Comparison of ENCODE assay signal across 8 cellular contexts in the genomic region with DNA sequence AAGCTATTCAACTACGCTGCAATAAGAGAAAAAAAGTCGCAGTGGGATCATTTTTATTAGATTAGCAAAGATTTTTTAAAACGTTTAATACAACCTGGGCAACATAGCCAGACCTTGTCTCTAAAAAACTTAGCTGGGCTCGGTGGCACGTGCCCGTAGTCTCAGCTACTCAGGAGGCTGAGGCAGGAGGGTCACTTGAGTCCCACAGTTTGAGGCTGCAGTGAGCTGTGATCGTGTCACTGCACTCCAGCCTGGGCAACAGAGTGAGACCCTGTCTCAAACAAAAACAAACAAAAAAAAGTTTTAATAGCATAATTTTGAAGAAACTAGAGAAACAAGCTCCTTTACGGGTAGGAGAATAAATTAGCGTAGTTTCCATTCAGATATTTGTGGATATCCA. TPM values are rescaled to one million over a fixed set of nuclear protein-coding genes. Genes with fewer than 3 reads are reported as not detected.
DNase-seq lines count a peak whose midpoint lies in the region; ATAC-seq and TF ChIP-seq lines count a peak whose summit lies in the region.

No MANE protein-coding gene starts in this region.

- peak overlapping the region in 1 of 3 donors; percentile 92 for H3K27ac Mint-ChIP-seq in CD4-positive, CD25-positive, alpha-beta regulatory T cell
- peak overlapping the region; percentile 94 for H3K27ac Mint-ChIP-seq in MCF 10A (ENCODE audit: low read depth, unreplicated experiment)
- H3K27ac Mint-ChIP-seq in nephron: peak overlapping the region; percentile 95 to 99 (median 96)

- H4K20me1 ChIP-seq in KMS-11 (ENCODE audit: insufficient read depth): no peaks in the 10 kb centered on the region

- peaks cover 24% of the 10 kb centered on the region for H3K4me1 ChIP-seq in CD4-positive, CD25-positive, alpha-beta regulatory T cell (ENCODE audit: control insufficient read depth, insufficient read depth, low read length, poor library complexity, severe bottlenecking)
- peaks cover 20% of the 10 kb centered on the region for H3K4me1 ChIP-seq in KMS-11 (ENCODE audit: low read depth, poor library complexity, severe bottlenecking)

- CTCF ChIA-PET in MCF 10A (lab: Yijun Ruan, JAX): interaction anchor here (0.6 to 1.5 kb wide), 8 partner anchors 68 to 337 kb away, joined by 3 to 7 read pairs (median 3); no protein-coding TSS in a partner anchor

- POLR2A ChIA-PET in MCF 10A (lab: Yijun Ruan, JAX): interaction anchor here (0.7 to 2.9 kb wide), 17 partner anchors 12 to 711 kb away, joined by 3 to 11 read pairs (median 4); no protein-coding TSS in a partner anchor

- peak overlapping the region; percentile 91 to 95 (median 92) for H3K4me3 Mint-ChIP-seq in CD4-positive, CD25-positive, alpha-beta regulatory T cell
- H3K4me3 Mint-ChIP-seq in MCF 10A (ENCODE audit: unreplicated experiment) (peak overlapping the region; percentile 74), nephron (peak overlapping the region; percentile 92 to 98 (median 92))

- peaks cover 8% of the 10 kb centered on the region; the same call in 1 of the 2 replicates for H3K79me2 ChIP-seq in KMS-11 (ENCODE audit: insufficient read depth, low read depth)

- no peaks in the 10 kb centered on the region for H3K9me3 ChIP-seq in CD4-positive, CD25-positive, alpha-beta regulatory T cell (ENCODE audit: control insufficient read depth in 2 of 2, low read length in 2 of 2)

- no peaks in the 10 kb centered on the region for H3K36me3 ChIP-seq in CD4-positive, CD25-positive, alpha-beta regulatory T cell (ENCODE audit: control insufficient read depth, insufficient read depth, low read length)
- H3K36me3 ChIP-seq in KMS-11 (ENCODE audit: insufficient read depth): no peaks in the 10 kb centered on the region

- H3K4me2 ChIP-seq in KMS-11: peak overlapping the region; percentile 65

- H3K27me3 ChIP-seq in CD4-positive, CD25-positive, alpha-beta regulatory T cell (ENCODE audit: control insufficient read depth, insufficient read depth, low read length): no peaks in the 10 kb centered on the region
- H3K27me3 ChIP-seq in KMS-11 (ENCODE audit: insufficient read depth, low read depth): no peaks in the 10 kb centered on the region

- no peak for ATAC-seq in CD4-positive, CD25-positive, alpha-beta regulatory T cell (ENCODE audit: low read depth in 2 of 2)

- H3K9ac ChIP-seq in KMS-11: peak overlapping the region; percentile 100; the same call in 1 of the 2 replicates

- intact Hi-C loops in MCF 10A (cut with micrococcal nuclease): no loop called here

- peaks cover 10 to 35% (median 26%) of the 10 kb centered on the region in 4 donors for H3K4me1 Mint-ChIP-seq in CD4-positive, CD25-positive, alpha-beta regulatory T cell
- H3K4me1 Mint-ChIP-seq in MCF 10A (ENCODE audit: insufficient read depth, unreplicated experiment) (peaks cover 8% of the 10 kb centered on the region), nephron (peaks cover 17% of the 10 kb centered on the region)

- peaks cover 0 to 3% (median 0%) of the 10 kb centered on the region in 7 donors for H3K9me3 Mint-ChIP-seq in CD4-positive, CD25-positive, alpha-beta regulatory T cell
- H3K9me3 Mint-ChIP-seq in MCF 10A (ENCODE audit: unreplicated experiment) (no peaks in the 10 kb centered on the region), nephron (no peaks in the 10 kb centered on the region)

- peak overlapping the region; percentile 99 for H2AFZ ChIP-seq in KMS-11 (ENCODE audit: low read depth)

- H3K27me3 Mint-ChIP-seq in CD4-positive, CD25-positive, alpha-beta regulatory T cell: no peaks in the 10 kb centered on the region
- no peaks in the 10 kb centered on the region for H3K27me3 Mint-ChIP-seq in MCF 10A (ENCODE audit: insufficient read depth, unreplicated experiment)
- H3K27me3 Mint-ChIP-seq in nephron (ENCODE audit: low read depth): no peaks in the 10 kb centered on the region

- TF ChIP-seq CTCF in KMS-11 (conservative IDR thresholded peaks at IDR 0.05; ENCODE audit: low read depth, low read length) (no peak), MCF 10A (IDR thresholded peaks at IDR 0.05; ENCODE audit: unreplicated experiment) (no peak), nephron (IDR thresholded peaks at IDR 0.05; ENCODE audit: unreplicated experiment in 3 of 3) (no peak), GM10266 (IDR thresholded peaks at IDR 0.05; ENCODE audit: control insufficient read depth, insufficient read depth, low read depth, missing control alignments) (no peak)

- H3K27ac ChIP-seq in CD4-positive, CD25-positive, alpha-beta regulatory T cell (ENCODE audit: insufficient read depth, low read length, poor library complexity, severe bottlenecking): no peak overlapping the region
- H3K27ac ChIP-seq in KMS-11: peak overlapping the region; percentile 96

- no peak for DNase-seq in CD4-positive, CD25-positive, alpha-beta regulatory T cell
- DNase-seq in MCF 10A (ENCODE audit: unreplicated experiment) (no peak), NCI-H345 treated with DMSO at 0.1 percent for 48 hours (lab: John Stamatoyannopoulos, UW; ENCODE audit: unreplicated experiment) (no peak), midbrain (lab: John Stamatoyannopoulos, UW) (no peak), NCI-H2107 treated with DMSO at 0.1 percent for 48 hours (lab: John Stamatoyannopoulos, UW; ENCODE audit: unreplicated experiment) (no peak), GM10266 (ENCODE audit: extremely low spot score) (no peak)

- H3K36me3 Mint-ChIP-seq in CD4-positive, CD25-positive, alpha-beta regulatory T cell: no peaks in the 10 kb centered on the region
- H3K36me3 Mint-ChIP-seq in MCF 10A (ENCODE audit: insufficient read depth, unreplicated experiment) (no peaks in the 10 kb centered on the region), nephron (ENCODE audit: low read depth) (no peaks in the 10 kb centered on the region)

- H3K4me3 ChIP-seq in CD4-positive, CD25-positive, alpha-beta regulatory T cell (ENCODE audit: low read depth, low read length): peak overlapping the region; percentile 67
- H3K4me3 ChIP-seq in KMS-11 (IDR thresholded peaks at IDR 0.05; ENCODE audit: insufficient read depth, low read depth, low read length): no peak overlapping the region

- no TSS peak for BruUV-seq in MCF 10A (replicated peaks; lab: Mats Ljungman, UMichigan)

RNA-seq across cellular contexts. Expression of a gene that starts 1.0 kb away (rescaled TPM):
- 13.2 TPM for total RNA-seq in CD4-positive, CD25-positive, alpha-beta regulatory T cell
- polyA plus RNA-seq in CD4-positive, CD25-positive, alpha-beta regulatory T cell: 1 to 10 TPM in 3 of 4 donors, under 1 TPM in 1; 0.75 to 2.7 (median 1.4) TPM
- 5.2 and 5.7 TPM in 2 replicates for total RNA-seq in MCF 10A (2022)
